In the genomic region with DNA sequence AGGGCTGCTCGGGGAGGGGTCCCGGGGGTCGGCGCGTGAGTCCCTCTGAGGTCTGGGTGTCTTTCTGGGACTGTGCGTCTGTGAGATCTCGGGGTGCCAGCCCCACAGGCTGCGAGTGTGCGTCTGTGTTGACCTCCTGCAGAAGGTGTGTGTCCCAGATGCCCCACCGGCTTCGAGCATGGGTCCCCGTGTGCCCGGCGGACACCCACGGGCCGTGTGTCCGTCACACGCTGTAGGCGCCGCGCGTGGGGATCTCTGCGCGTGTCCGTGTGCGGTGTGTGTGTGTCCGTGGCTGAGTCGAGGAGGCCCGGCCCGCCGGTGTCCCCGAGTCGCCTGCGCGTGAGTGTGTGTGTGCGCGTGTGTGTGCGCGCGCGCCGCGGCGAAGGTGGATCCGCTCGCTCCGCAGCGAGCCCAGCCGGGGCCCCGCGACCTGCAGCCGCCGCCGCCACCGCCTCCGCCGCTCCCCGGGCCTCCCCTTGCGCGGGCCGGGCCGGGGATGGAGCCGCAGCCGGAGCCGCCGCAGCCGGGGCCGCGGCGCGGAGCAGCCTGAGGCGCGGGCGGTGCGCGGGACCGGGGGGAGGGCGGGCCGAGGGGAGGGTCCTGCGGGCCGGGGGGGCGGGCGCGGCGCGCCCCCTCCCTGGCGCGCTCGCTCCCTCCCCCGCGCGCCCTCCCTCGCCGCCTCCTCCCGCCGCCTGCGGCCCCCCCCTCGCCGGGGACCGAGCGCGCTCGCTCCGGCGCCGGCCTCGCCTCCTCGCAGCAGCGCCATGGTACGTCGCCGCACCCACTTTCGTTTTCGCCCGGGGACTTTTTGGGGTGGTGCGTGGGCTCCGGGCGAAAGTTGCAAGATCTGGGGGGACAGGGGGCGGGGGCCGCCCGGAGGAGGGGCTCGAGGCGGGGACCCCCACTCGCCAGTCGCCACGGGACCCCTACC, we compare ENCODE assay signal across 8 cellular contexts. TPM values are rescaled to one million over a fixed set of nuclear protein-coding genes. Genes with fewer than 3 reads are reported as not detected.
DNase-seq lines count a peak whose midpoint lies in the region; ATAC-seq and TF ChIP-seq lines count a peak whose summit lies in the region.

No MANE protein-coding gene starts in this region.

- no peaks in the 10 kb centered on the region for H3K27me3 ChIP-seq in Peyer's patch

- intact Hi-C loops in activated naive CD4-positive, alpha-beta T cell treated with anti-CD3 and anti-CD28 coated beads for 36 hours (cut with micrococcal nuclease): no loop called here
- intact Hi-C loops in Right ventricle myocardium superior (cut with DNase I): no loop called here
- intact Hi-C loops in posterior vena cava (cut with DNase I): no loop called here

- H3K36me3 ChIP-seq in Peyer's patch: no peaks in the 10 kb centered on the region

- no peak for DNase-seq in AG04449 (ENCODE audit: low read depth, low spot score)
- peak; percentile 49 to 80 (median 79) for DNase-seq in Peyer's patch
- peak; percentile 63 for DNase-seq in activated naive CD4-positive, alpha-beta T cell treated with anti-CD3 and anti-CD28 coated beads for 36 hours
- peak; percentile 84 for DNase-seq in Right ventricle myocardium superior
- DNase-seq in posterior vena cava (ENCODE audit: low spot score): peak; percentile 90
- no peak for DNase-seq in COLO829 (ENCODE audit: low spot score)

- H3K27me3 Mint-ChIP-seq in activated naive CD4-positive, alpha-beta T cell treated with anti-CD3 and anti-CD28 coated beads for 36 hours (ENCODE audit: low read depth): peaks cover 8% of the 10 kb centered on the region

- TF ChIP-seq CTCF in AG04449 (IDR thresholded peaks at IDR 0.05; ENCODE audit: insufficient read depth, low read length, missing control alignments): no peak
- TF ChIP-seq CTCF in Peyer's patch (IDR thresholded peaks at IDR 0.05): no peak

- H3K4me3 Mint-ChIP-seq in activated naive CD4-positive, alpha-beta T cell treated with anti-CD3 and anti-CD28 coated beads for 36 hours: peak overlapping the region; percentile 75

- peaks cover 0 to 21% (median 8%) of the 10 kb centered on the region in 4 donors for H3K4me1 ChIP-seq in Peyer's patch

- no peaks in the 10 kb centered on the region for H3K9me3 Mint-ChIP-seq in activated naive CD4-positive, alpha-beta T cell treated with anti-CD3 and anti-CD28 coated beads for 36 hours

- CTCF ChIA-PET in AG04449 (lab: Yijun Ruan, JAX): interaction anchor here (1.0 kb wide), 1 partner anchor 112 kb away, joined by 3 read pairs; no protein-coding TSS in a partner anchor
- CTCF ChIA-PET in activated naive CD4-positive, alpha-beta T cell treated with anti-CD3 and anti-CD28 coated beads for 36 hours (lab: Charles Lee): no interaction called here

- peak overlapping the region; percentile 89 to 99 (median 98) for H3K27ac ChIP-seq in Peyer's patch

- peaks cover 32% of the 10 kb centered on the region for H3K4me1 Mint-ChIP-seq in activated naive CD4-positive, alpha-beta T cell treated with anti-CD3 and anti-CD28 coated beads for 36 hours (ENCODE audit: low read depth)

- TF ChIP-seq POLR2A in GM19099 (IDR thresholded peaks at IDR 0.05; ENCODE audit: extremely low read depth, insufficient read length, low read depth) (peak; percentile 24), Peyer's patch (IDR thresholded peaks at IDR 0.05) (no peak)

- peak; percentile 47 for ATAC-seq in Right ventricle myocardium superior (ENCODE audit: poor library complexity)
- ATAC-seq in GM18873 (IDR thresholded peaks at IDR 0.05; ENCODE audit: low FRiP score, unreplicated experiment): no peak

- POLR2A ChIA-PET in AG04449 (lab: Yijun Ruan, JAX): no interaction called here

- H3K27ac Mint-ChIP-seq in activated naive CD4-positive, alpha-beta T cell treated with anti-CD3 and anti-CD28 coated beads for 36 hours: peak overlapping the region; percentile 61

- H3K4me3 ChIP-seq in AG04449 (ENCODE audit: low read depth, low read length) (peak overlapping the region; percentile 68), Peyer's patch (peak overlapping the region; percentile 92 to 99 (median 99))

- no peaks in the 10 kb centered on the region for H3K36me3 Mint-ChIP-seq in activated naive CD4-positive, alpha-beta T cell treated with anti-CD3 and anti-CD28 coated beads for 36 hours (ENCODE audit: low read depth)

- H3K9me3 ChIP-seq in Peyer's patch: no peaks in the 10 kb centered on the region

RNA-seq across cellular contexts. Expression of a gene that starts 7.2 kb away (rescaled TPM):
- total RNA-seq in Peyer's patch (100 to 1,000 TPM in 1 of 4 donors, 10 to 100 TPM in 3; 34.7 to 191 (median 64.9) TPM), Right ventricle myocardium superior (153 TPM), posterior vena cava (100 to 1,000 TPM; 196 to 223 TPM)
- 10 to 100 TPM; 11.9 to 12.8 TPM for total RNA-seq in activated naive CD4-positive, alpha-beta T cell treated with anti-CD3 and anti-CD28 coated beads for 36 hours

Comparison
In these comparisons a context has a peak if more than half of its experiments do, and no peak if none do; other contexts are left out.
1. DNase-seq: peak in Peyer's patch (3 of 3), activated naive CD4-positive, alpha-beta T cell treated with anti-CD3 and anti-CD28 coated beads for 36 hours (single experiment), Right ventricle myocardium superior (single experiment) and posterior vena cava (single experiment); none in AG04449 (single experiment) and COLO829 (single experiment).